ENCODE assay signal across 8 cellular contexts in the genomic region with DNA sequence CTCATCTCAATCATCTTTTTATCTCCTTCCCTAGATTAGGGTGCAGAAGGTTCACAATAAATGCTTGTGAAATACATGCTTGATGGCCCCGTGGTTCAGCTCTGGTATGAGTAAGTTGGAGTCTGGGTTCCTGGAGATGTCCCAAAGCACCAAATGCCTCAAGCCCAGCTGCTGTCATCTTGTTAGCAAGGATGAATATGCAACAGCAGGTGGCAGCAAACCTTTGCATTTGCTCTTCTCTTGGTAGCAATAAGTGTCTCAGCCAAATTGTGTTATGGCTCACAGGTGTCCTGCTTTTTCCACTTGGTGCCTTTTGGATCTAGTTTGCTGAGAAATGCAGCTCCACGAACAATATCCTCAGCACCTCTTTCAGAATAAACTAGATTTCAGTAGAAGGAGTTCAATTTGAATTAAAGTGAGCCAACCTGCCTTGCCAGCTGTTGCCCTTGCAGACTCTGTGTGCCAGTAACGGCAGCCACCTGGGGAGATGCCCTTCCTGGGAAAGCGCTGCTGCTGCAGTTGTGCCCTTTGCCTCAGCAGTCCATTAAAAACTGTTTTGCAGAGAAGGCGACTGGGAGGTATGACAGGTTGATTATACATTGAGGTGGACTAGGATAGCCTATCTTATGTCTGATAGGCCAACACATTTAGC.
DNase-seq lines count a peak whose midpoint lies in the region; ATAC-seq and TF ChIP-seq lines count a peak whose summit lies in the region.

No MANE protein-coding gene starts in this region.

- no peaks in the 10 kb centered on the region for H3K4me1 Mint-ChIP-seq in neural crest cell
- H3K4me1 Mint-ChIP-seq in stimulated activated memory B cell treated with anti-CD40 and anti-IgM and Interleukin-4, amounts not matched to agents 10 μg/mL and 1 μg/mL and 100 μg/mL, for 72 hours, result no peaks in the 10 kb centered on the region

- no peaks in the 10 kb centered on the region for H3K36me3 Mint-ChIP-seq in neural crest cell (ENCODE audit: low read depth)
- H3K36me3 Mint-ChIP-seq in stimulated activated memory B cell treated with anti-CD40 and anti-IgM and Interleukin-4, amounts not matched to agents 10 μg/mL and 1 μg/mL and 100 μg/mL, for 72 hours, result no peaks in the 10 kb centered on the region

- no peak for TF ChIP-seq POLR2A in esophagus squamous epithelium (IDR thresholded peaks at IDR 0.05)

- no peak overlapping the region for H3K4me3 Mint-ChIP-seq in neural crest cell
- no peak overlapping the region for H3K4me3 Mint-ChIP-seq in stimulated activated memory B cell treated with anti-CD40 and anti-IgM and Interleukin-4, amounts not matched to agents 10 μg/mL and 1 μg/mL and 100 μg/mL, for 72 hours

- no peaks in the 10 kb centered on the region for H3K9me3 ChIP-seq in esophagus squamous epithelium

- H3K27ac Mint-ChIP-seq in neural crest cell (ENCODE audit: unreplicated experiment), result no peak overlapping the region
- no peak overlapping the region for H3K27ac Mint-ChIP-seq in stimulated activated memory B cell treated with anti-CD40 and anti-IgM and Interleukin-4, amounts not matched to agents 10 μg/mL and 1 μg/mL and 100 μg/mL, for 72 hours

- ATAC-seq in GM21367 (IDR thresholded peaks at IDR 0.05; ENCODE audit: unreplicated experiment) (peak; percentile 75), HG03565 (IDR thresholded peaks at IDR 0.05; ENCODE audit: unreplicated experiment) (no peak)
- no peak for ATAC-seq in stimulated activated memory B cell treated with anti-CD40 and anti-IgM and Interleukin-4, amounts not matched to agents 10 μg/mL and 1 μg/mL and 100 μg/mL, for 72 hours

- 50 to 65% methylated on average over 5 of the region's 5 CpGs for WGBS in esophagus squamous epithelium, 2 donors

- H3K4me1 ChIP-seq in esophagus squamous epithelium, result no peaks in the 10 kb centered on the region

- H3K36me3 ChIP-seq in esophagus squamous epithelium, result no peaks in the 10 kb centered on the region

- no peak overlapping the region for H3K27ac ChIP-seq in esophagus squamous epithelium

- H3K27me3 Mint-ChIP-seq in neural crest cell (ENCODE audit: low read depth), result peaks cover 12% of the 10 kb centered on the region
- H3K27me3 Mint-ChIP-seq in stimulated activated memory B cell treated with anti-CD40 and anti-IgM and Interleukin-4, amounts not matched to agents 10 μg/mL and 1 μg/mL and 100 μg/mL, for 72 hours, result peaks cover 29% of the 10 kb centered on the region

- TF ChIP-seq CTCF in esophagus squamous epithelium (IDR thresholded peaks at IDR 0.05) (peak in 5 of 6 experiments; percentile 43 to 78 (median 58)), neural crest cell (conservative IDR thresholded peaks at IDR 0.05) (peak; percentile 83)

- intact Hi-C loops in esophagus squamous epithelium (cut with DNase I), result loop anchor here (5.0 kb wide), 1 partner anchor 1098 kb away; no protein-coding TSS in a partner anchor

- in situ Hi-C loops in SK-MEL-5 (cut with HindIII; ENCODE audit: low pct_unique_long_range_greater_than_20kb, low sequenced_read_pairs), result no loop called here

- H3K4me3 ChIP-seq in esophagus squamous epithelium, result no peak overlapping the region

- no peaks in the 10 kb centered on the region for H3K9me3 Mint-ChIP-seq in neural crest cell
- no peaks in the 10 kb centered on the region for H3K9me3 Mint-ChIP-seq in stimulated activated memory B cell treated with anti-CD40 and anti-IgM and Interleukin-4, amounts not matched to agents 10 μg/mL and 1 μg/mL and 100 μg/mL, for 72 hours

- DNase-seq in DMS53 treated with DMSO at 0.1 percent for 48 hours (lab: John Stamatoyannopoulos, UW; ENCODE audit: unreplicated experiment), result peak; percentile 52
- peak; percentile 38 for DNase-seq in NCI-H1048 (lab: John Stamatoyannopoulos, UW)
- DNase-seq in SK-MEL-5 (ENCODE audit: low read depth, low spot score), result peak; percentile 80
- no peak for DNase-seq in esophagus squamous epithelium (lab: John Stamatoyannopoulos, UW)
- peak; percentile 44 for DNase-seq in neural crest cell (ENCODE audit: low read depth, low spot score)

- H3K27me3 ChIP-seq in esophagus squamous epithelium, result peaks cover 0 to 5% (median 0%) of the 10 kb centered on the region in 4 donors
